Comparison of ENCODE assay signal across 26 cellular contexts in genomic region chr1:41719128-41719527, GRCh38.
DNase-seq lines count a peak whose midpoint lies in the region; ATAC-seq and TF ChIP-seq lines count a peak whose summit lies in the region.
"Had no signal": no experiment of that assay in that cellular context is flagged by ENCODE, and none has a peak within 500 bp of the region (broad histone marks: within the 10 kb centered on the region; RNA-seq: fewer than 3 reads in every experiment).

No MANE protein-coding gene starts in this region.

- no peaks in the 10 kb centered on the region for H3K9me3 Mint-ChIP-seq in dendritic cell treated with granulocyte-macrophage colony-stimulating factor and Interleukin-4, amounts not matched to agents 40 ng/mL and 50 ng/mL, for 4 days
- no peaks in the 10 kb centered on the region for H3K9me3 Mint-ChIP-seq in stimulated activated memory B cell treated with anti-CD40 and anti-IgM and Interleukin-4, amounts not matched to agents 10 μg/mL and 1 μg/mL and 100 μg/mL, for 72 hours
- no peaks in the 10 kb centered on the region for H3K9me3 Mint-ChIP-seq in activated CD8-positive, alpha-beta memory T cell treated with anti-CD3 and anti-CD28 coated beads, Interleukin-2, amount 10 ng/mL, durations not matched to agents 7 days and 5 days (ENCODE audit: low read depth)
- H3K9me3 Mint-ChIP-seq: CD8-positive, alpha-beta T cell had no signal

- H3K9me3 ChIP-seq in DND-41 (ENCODE audit: insufficient read depth, low read length, severe bottlenecking) (no peaks in the 10 kb centered on the region), Karpas-422 (ENCODE audit: low read length) (no peaks in the 10 kb centered on the region)
- H3K9me3 ChIP-seq: Caco-2 had no signal

- H3K9me2 ChIP-seq in Karpas-422 (replicated peaks; ENCODE audit: insufficient read depth, low read length) = no peaks in the 10 kb centered on the region

- no peak for DNase-seq in DND-41
- DNase-seq in Karpas-422 = no peak
- no peak for DNase-seq in OCI-M2 (lab: John Stamatoyannopoulos, UW; ENCODE audit: unreplicated experiment)
- DNase-seq in activated CD8-positive, alpha-beta memory T cell treated with anti-CD3 and anti-CD28 coated beads, Interleukin-2, amount 10 ng/mL, durations not matched to agents 7 days and 5 days = no peak
- DNase-seq: C1 segment of cervical spinal cord; Caco-2; CD8-positive, alpha-beta T cell; EL; GDM1; GOT3; HCEC 1CT; MV-4-11; NCI-H1105; NCI-H1436 treated with DMSO at 0.1 percent for 48 hours; NCI-H2029; NCI-H446 treated with DMSO at 0.1 percent for 48 hours; NCI-H526 treated with DMSO at 0.1 percent for 48 hours; SHP77; T-helper 1 cell had no signal

- H2AFZ ChIP-seq in DND-41 (ENCODE audit: low read depth, low read length) = no peak overlapping the region
- H2AFZ ChIP-seq in Karpas-422 (ENCODE audit: low read length) = no peak overlapping the region; the same call in 1 of the 2 replicates

- no peak overlapping the region for H3K9ac ChIP-seq in DND-41 (ENCODE audit: low read depth, low read length)
- H3K9ac ChIP-seq in Karpas-422 (ENCODE audit: low read length) = peak overlapping the region; percentile 16; the same call in 1 of the 2 replicates

- H3K36me3 Mint-ChIP-seq in dendritic cell treated with granulocyte-macrophage colony-stimulating factor and Interleukin-4, amounts not matched to agents 40 ng/mL and 50 ng/mL, for 4 days (ENCODE audit: low read depth) = no peaks in the 10 kb centered on the region
- no peaks in the 10 kb centered on the region for H3K36me3 Mint-ChIP-seq in stimulated activated memory B cell treated with anti-CD40 and anti-IgM and Interleukin-4, amounts not matched to agents 10 μg/mL and 1 μg/mL and 100 μg/mL, for 72 hours
- H3K36me3 Mint-ChIP-seq in activated CD8-positive, alpha-beta memory T cell treated with anti-CD3 and anti-CD28 coated beads, Interleukin-2, amount 10 ng/mL, durations not matched to agents 7 days and 5 days = no peaks in the 10 kb centered on the region
- H3K36me3 Mint-ChIP-seq: CD8-positive, alpha-beta T cell had no signal

- H3K27me3 ChIP-seq in DND-41 (ENCODE audit: insufficient read depth, low read length, poor library complexity) (no peaks in the 10 kb centered on the region), Karpas-422 (ENCODE audit: low read length) (no peaks in the 10 kb centered on the region)

- H3K27ac ChIP-seq in DND-41 (ENCODE audit: low read length) (peak overlapping the region; percentile 37), Karpas-422 (ENCODE audit: low read length) (no peak overlapping the region)
- H3K27ac ChIP-seq: HL-60, RWPE1 had no signal

- H3K79me2 ChIP-seq in DND-41 (ENCODE audit: insufficient read depth, low read length) (peaks cover 100% of the 10 kb centered on the region), Karpas-422 (ENCODE audit: low read length) (no peaks in the 10 kb centered on the region)

- no peak overlapping the region for H3K4me3 Mint-ChIP-seq in dendritic cell treated with granulocyte-macrophage colony-stimulating factor and Interleukin-4, amounts not matched to agents 40 ng/mL and 50 ng/mL, for 4 days
- H3K4me3 Mint-ChIP-seq in stimulated activated memory B cell treated with anti-CD40 and anti-IgM and Interleukin-4, amounts not matched to agents 10 μg/mL and 1 μg/mL and 100 μg/mL, for 72 hours = no peak overlapping the region
- H3K4me3 Mint-ChIP-seq in activated CD8-positive, alpha-beta memory T cell treated with anti-CD3 and anti-CD28 coated beads, Interleukin-2, amount 10 ng/mL, durations not matched to agents 7 days and 5 days = no peak overlapping the region
- H3K4me3 Mint-ChIP-seq: CD8-positive, alpha-beta T cell had no signal

- H4K20me1 ChIP-seq in DND-41 (ENCODE audit: insufficient read depth, low read length) = peaks cover 87% of the 10 kb centered on the region
- H4K20me1 ChIP-seq in Karpas-422 (ENCODE audit: insufficient read depth, low read depth, low read length) = no peaks in the 10 kb centered on the region

- H3K36me3 ChIP-seq in DND-41 (ENCODE audit: insufficient read depth, low read length) (no peaks in the 10 kb centered on the region), Karpas-422 (ENCODE audit: insufficient read depth, low read length) (no peaks in the 10 kb centered on the region)

- no peak for TF ChIP-seq CTCF in DND-41 (IDR thresholded peaks at IDR 0.05; ENCODE audit: borderline replicate concordance, extremely low read depth, low read length, poor library complexity, severe bottlenecking)

- intact Hi-C loops in dendritic cell treated with granulocyte-macrophage colony-stimulating factor and Interleukin-4, amounts not matched to agents 40 ng/mL and 50 ng/mL, for 4 days (cut with micrococcal nuclease) = no loop called here

- H3K4me1 Mint-ChIP-seq in dendritic cell treated with granulocyte-macrophage colony-stimulating factor and Interleukin-4, amounts not matched to agents 40 ng/mL and 50 ng/mL, for 4 days (ENCODE audit: low read depth) = peaks cover 89% of the 10 kb centered on the region
- peaks cover 56% of the 10 kb centered on the region for H3K4me1 Mint-ChIP-seq in stimulated activated memory B cell treated with anti-CD40 and anti-IgM and Interleukin-4, amounts not matched to agents 10 μg/mL and 1 μg/mL and 100 μg/mL, for 72 hours
- peaks cover 38% of the 10 kb centered on the region for H3K4me1 Mint-ChIP-seq in activated CD8-positive, alpha-beta memory T cell treated with anti-CD3 and anti-CD28 coated beads, Interleukin-2, amount 10 ng/mL, durations not matched to agents 7 days and 5 days

- H3K4me1 ChIP-seq in DND-41 (ENCODE audit: insufficient read depth, low read length) = no peaks in the 10 kb centered on the region; the same call in 1 of the 2 replicates
- H3K4me1 ChIP-seq in Karpas-422 (ENCODE audit: low read length) = peaks cover 34% of the 10 kb centered on the region
- H3K4me1 ChIP-seq: Caco-2 had no signal

- no peak overlapping the region for H3K4me2 ChIP-seq in DND-41 (ENCODE audit: insufficient read depth, low read length)
- H3K4me2 ChIP-seq in Karpas-422 (ENCODE audit: low read depth, low read length, poor library complexity, severe bottlenecking) = no peak overlapping the region

- H3K4me3 ChIP-seq in DND-41 (ENCODE audit: low read depth in 1 of 2, low read length in 2 of 2) = no peak overlapping the region
- H3K4me3 ChIP-seq in Karpas-422 (ENCODE audit: low read length) = no peak overlapping the region

- ATAC-seq in DND-41 (ENCODE audit: insufficient read depth, low read depth) = no peak
- no peak for ATAC-seq in stimulated activated memory B cell treated with anti-CD40 and anti-IgM and Interleukin-4, amounts not matched to agents 10 μg/mL and 1 μg/mL and 100 μg/mL, for 72 hours
- ATAC-seq in HG02981 (IDR thresholded peaks at IDR 0.05; ENCODE audit: unreplicated experiment) = no peak
- ATAC-seq in activated CD8-positive, alpha-beta memory T cell treated with anti-CD3 and anti-CD28 coated beads, Interleukin-2, amount 10 ng/mL, durations not matched to agents 7 days and 5 days = no peak
- ATAC-seq in HG03378 (IDR thresholded peaks at IDR 0.05; ENCODE audit: unreplicated experiment) = no peak
- ATAC-seq: CD8-positive, alpha-beta T cell; Panc1 had no signal

- H3K27me3 Mint-ChIP-seq in dendritic cell treated with granulocyte-macrophage colony-stimulating factor and Interleukin-4, amounts not matched to agents 40 ng/mL and 50 ng/mL, for 4 days = peaks cover 3% of the 10 kb centered on the region
- H3K27me3 Mint-ChIP-seq in stimulated activated memory B cell treated with anti-CD40 and anti-IgM and Interleukin-4, amounts not matched to agents 10 μg/mL and 1 μg/mL and 100 μg/mL, for 72 hours = no peaks in the 10 kb centered on the region
- no peaks in the 10 kb centered on the region for H3K27me3 Mint-ChIP-seq in activated CD8-positive, alpha-beta memory T cell treated with anti-CD3 and anti-CD28 coated beads, Interleukin-2, amount 10 ng/mL, durations not matched to agents 7 days and 5 days

- H3K27ac Mint-ChIP-seq in dendritic cell treated with granulocyte-macrophage colony-stimulating factor and Interleukin-4, amounts not matched to agents 40 ng/mL and 50 ng/mL, for 4 days = peak overlapping the region; percentile 1
- H3K27ac Mint-ChIP-seq in stimulated activated memory B cell treated with anti-CD40 and anti-IgM and Interleukin-4, amounts not matched to agents 10 μg/mL and 1 μg/mL and 100 μg/mL, for 72 hours = peak overlapping the region; percentile 40
- no peak overlapping the region for H3K27ac Mint-ChIP-seq in activated CD8-positive, alpha-beta memory T cell treated with anti-CD3 and anti-CD28 coated beads, Interleukin-2, amount 10 ng/mL, durations not matched to agents 7 days and 5 days
- H3K27ac Mint-ChIP-seq: CD8-positive, alpha-beta T cell had no signal

- CTCF ChIA-PET in activated CD8-positive, alpha-beta memory T cell treated with anti-CD3 and anti-CD28 coated beads, Interleukin-2, amount 10 ng/mL, durations not matched to agents 7 days and 5 days (lab: Charles Lee) = interaction anchor here (0.9 to 2.0 kb wide), 2 partner anchors 10 to 145 kb away, joined by 4 to 6 read pairs; no protein-coding TSS in a partner anchor
